In genomic region chr9:118929317-118929716, GRCh38 we compare ENCODE assay signal across 16 cellular contexts.
DNase-seq lines count a peak whose midpoint lies in the region; ATAC-seq and TF ChIP-seq lines count a peak whose summit lies in the region.
"Had no signal": no experiment of that assay in that cellular context is flagged by ENCODE, and none has a peak within 500 bp of the region (broad histone marks: within the 10 kb centered on the region; RNA-seq: fewer than 3 reads in every experiment).

No MANE protein-coding gene starts in this region.

- no peaks in the 10 kb centered on the region for H3K79me2 ChIP-seq in PC-3 (ENCODE audit: low read length)
- H3K79me2 ChIP-seq: parathyroid adenoma had no signal

- H3K27me3 ChIP-seq in PC-3 (ENCODE audit: low read length): no peaks in the 10 kb centered on the region
- H3K27me3 ChIP-seq: body of pancreas, stomach had no signal

- no peak for TF ChIP-seq CTCF in epithelial cell of proximal tubule (conservative IDR thresholded peaks at IDR 0.05; ENCODE audit: low read depth, low read length)
- TF ChIP-seq CTCF in PC-3 (conservative IDR thresholded peaks at IDR 0.05; ENCODE audit: low read depth, low read length): no peak

- ATAC-seq in HG03571 (IDR thresholded peaks at IDR 0.05; ENCODE audit: unreplicated experiment): no peak
- no peak for ATAC-seq in PC-3
- no peak for ATAC-seq in activated CD4-positive, CD25-positive, alpha-beta regulatory T cell treated with anti-CD3 and anti-CD28 coated beads, Interleukin-2, amount 50 U/mL, for 24 hours
- ATAC-seq: body of pancreas had no signal

- in situ Hi-C loops in KBM-7 (cut with MboI; ENCODE audit: low pct_unique_long_range_greater_than_20kb, low sequenced_read_pairs): no loop called here

- H3F3A ChIP-seq in PC-3 (ENCODE audit: low read length, unreplicated experiment): no peaks in the 10 kb centered on the region

- intact Hi-C loops in PC-3 (cut with micrococcal nuclease): no loop called here

- no peak overlapping the region for H2AFZ ChIP-seq in PC-3 (ENCODE audit: low read length)
- H2AFZ ChIP-seq: parathyroid adenoma had no signal

- CTCF ChIA-PET in PC-3 (lab: Charles Lee): no interaction called here

- no peak overlapping the region for H3K9ac ChIP-seq in PC-3 (ENCODE audit: low read length)
- H3K9ac ChIP-seq: parathyroid adenoma had no signal

- H3K9me3 ChIP-seq in PC-3 (ENCODE audit: low read length): no peaks in the 10 kb centered on the region
- H3K9me3 ChIP-seq: body of pancreas, stomach had no signal

- H3K9me2 ChIP-seq in PC-3 (replicated peaks; ENCODE audit: low read length): no peaks in the 10 kb centered on the region

- H3K4me2 ChIP-seq in PC-3 (ENCODE audit: low read length): no peak overlapping the region

- H3K4me3 ChIP-seq in epithelial cell of proximal tubule (ENCODE audit: low read depth, low read length) (no peak overlapping the region), PC-3 (ENCODE audit: low read length) (no peak overlapping the region)
- H3K4me3 ChIP-seq: body of pancreas, stomach had no signal

- no peak overlapping the region for H3K27ac ChIP-seq in PC-3 (ENCODE audit: low read length)
- H3K27ac ChIP-seq: body of pancreas, parathyroid adenoma, stomach had no signal

- H3K4me1 ChIP-seq in PC-3 (ENCODE audit: insufficient read depth, low read length): no peaks in the 10 kb centered on the region
- H3K4me1 ChIP-seq: body of pancreas, parathyroid adenoma, stomach had no signal

- peak; percentile 75 for DNase-seq in GM03348 (ENCODE audit: low spot score)
- peak; percentile 53 for DNase-seq in NCI-H69 (lab: John Stamatoyannopoulos, UW)
- peak; percentile 93 for DNase-seq in epithelial cell of proximal tubule (ENCODE audit: low read depth)
- peak; percentile 92 for DNase-seq in renal cortical epithelial cell (ENCODE audit: low read depth)
- no peak for DNase-seq in PC-3
- no peak for DNase-seq in KBM-7
- DNase-seq: activated gamma-delta T cell; body of pancreas; CD4-positive, CD25-positive, alpha-beta regulatory T cell; NCI-H146; NCI-H446 treated with DMSO at 0.1 percent for 48 hours; OCI-M1; stomach had no signal

- POLR2A ChIA-PET in PC-3 (lab: Charles Lee; ENCODE audit: unreplicated experiment): no interaction called here

- no TSS peak for BruUV-seq in PC-3 (replicated peaks; lab: Mats Ljungman, UMichigan)

- H4K20me1 ChIP-seq in PC-3 (ENCODE audit: low read length): no peaks in the 10 kb centered on the region

- no peaks in the 10 kb centered on the region for H3K36me3 ChIP-seq in PC-3 (ENCODE audit: low read depth, low read length)
- H3K36me3 ChIP-seq: stomach had no signal

Comparison
In these comparisons a context has a peak if more than half of its experiments do, and no peak if none do; other contexts are left out.
1. DNase-seq: peak in GM03348 (single experiment), NCI-H69 (single experiment), epithelial cell of proximal tubule (single experiment) and renal cortical epithelial cell (single experiment); none in PC-3 (single experiment) and KBM-7 (single experiment).